8 cellular contexts compared by ENCODE assay signal in the genomic region with DNA sequence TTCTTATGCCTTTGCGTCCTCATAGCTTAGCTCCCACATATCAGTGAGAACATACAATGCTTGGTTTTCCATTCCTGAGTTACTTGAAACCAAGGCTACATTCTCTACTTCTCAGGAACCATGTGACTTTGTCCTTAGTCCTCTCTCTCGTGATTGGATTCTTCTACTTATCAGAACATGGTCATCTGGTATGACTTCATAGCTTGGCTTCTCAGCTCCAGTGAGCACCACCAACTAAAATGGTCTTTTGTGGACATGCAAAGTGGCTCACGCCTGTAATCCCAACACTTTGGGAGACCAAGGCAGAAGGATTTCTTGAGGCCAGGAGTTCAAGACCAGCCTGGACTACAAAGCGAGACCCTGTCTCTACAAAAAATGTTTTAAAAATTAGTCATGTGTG.
"Had no signal": no experiment of that assay in that cellular context is flagged by ENCODE, and none has a peak within 500 bp of the region (broad histone marks: within the 10 kb centered on the region; RNA-seq: fewer than 3 reads in every experiment).

No MANE protein-coding gene starts in this region.

- ATAC-seq: GM12878 had no signal

- FAIRE-seq: G401.6, GM12878, GM12891, GM12892, GM18507, GM19239 had no signal

- DNase-seq: GDM1, GF-D8 had no signal

- H3K4me3 ChIP-seq: GM12878 had no signal
